In the genomic region with DNA sequence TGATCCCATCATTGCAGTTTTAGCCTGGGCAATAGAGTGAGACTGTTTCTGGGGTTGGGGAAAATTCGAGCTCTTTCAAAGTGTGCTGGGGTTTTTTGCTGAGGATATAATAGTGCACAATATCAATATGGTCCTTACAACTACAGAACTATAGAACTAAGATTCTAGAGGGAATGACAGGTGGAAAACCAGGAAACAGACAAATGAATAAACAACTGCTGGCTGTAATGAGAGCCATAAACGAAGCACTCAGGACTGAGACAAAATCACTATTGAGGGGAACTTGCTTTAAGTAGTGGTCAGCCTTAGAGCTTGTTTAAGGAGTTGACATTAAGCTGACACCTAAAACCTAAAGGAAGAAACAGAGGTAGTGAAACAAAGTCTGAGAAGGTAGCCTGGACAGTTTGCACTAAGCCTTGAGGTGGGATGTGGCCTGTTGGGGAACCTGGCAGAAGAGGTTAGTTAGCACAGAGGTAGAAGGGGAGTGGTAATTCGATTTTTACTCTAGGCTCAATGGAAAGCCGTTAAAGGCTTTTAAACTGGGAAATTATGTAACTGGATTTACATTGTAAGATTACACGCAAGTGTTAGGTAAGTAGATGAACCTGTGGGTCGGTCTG, we compare ENCODE assay signal across 1 cellular context.
TF ChIP-seq lines count a peak whose summit lies in the region.

No MANE protein-coding gene starts in this region.

TF ChIP-seq in WTC11, 78 proteins besides CTCF, POLR2A, EP300 and RAD21 (continued from another document):
- TF ChIP-seq, protein P1, sequence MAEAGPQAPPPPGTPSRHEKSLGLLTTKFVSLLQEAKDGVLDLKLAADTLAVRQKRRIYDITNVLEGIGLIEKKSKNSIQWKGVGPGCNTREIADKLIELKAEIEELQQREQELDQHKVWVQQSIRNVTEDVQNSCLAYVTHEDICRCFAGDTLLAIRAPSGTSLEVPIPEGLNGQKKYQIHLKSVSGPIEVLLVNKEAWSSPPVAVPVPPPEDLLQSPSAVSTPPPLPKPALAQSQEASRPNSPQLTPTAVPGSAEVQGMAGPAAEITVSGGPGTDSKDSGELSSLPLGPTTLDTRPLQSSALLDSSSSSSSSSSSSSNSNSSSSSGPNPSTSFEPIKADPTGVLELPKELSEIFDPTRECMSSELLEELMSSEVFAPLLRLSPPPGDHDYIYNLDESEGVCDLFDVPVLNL (CRISPR knock-in tag; IDR thresholded peaks at IDR 0.05; ENCODE audit: borderline replicate concordance, low read depth) = no peak
- TF ChIP-seq ELF4 (CRISPR knock-in tag; IDR thresholded peaks at IDR 0.05; ENCODE audit: low read depth) (no peak), NR1H2 (CRISPR knock-in tag; IDR thresholded peaks at IDR 0.05) (no peak), IRF2 (CRISPR knock-in tag; IDR thresholded peaks at IDR 0.05; ENCODE audit: borderline replicate concordance, low read depth) (no peak)
